In genomic region chr12:19155981-19156734, GRCh38 we compare ENCODE assay signal across 20 cellular contexts. TPM values are rescaled to one million over a fixed set of nuclear protein-coding genes. Genes with fewer than 3 reads are reported as not detected.
DNase-seq lines count a peak whose midpoint lies in the region; ATAC-seq and TF ChIP-seq lines count a peak whose summit lies in the region.
"Had no signal": no experiment of that assay in that cellular context is flagged by ENCODE, and none has a peak within 500 bp of the region (broad histone marks: within the 10 kb centered on the region; RNA-seq: fewer than 3 reads in every experiment).

No MANE protein-coding gene starts in this region.

- H3K27me3 Mint-ChIP-seq in endothelial cell (ENCODE audit: unreplicated experiment) (no peaks in the 10 kb centered on the region), progenitor cell of endocrine pancreas (no peaks in the 10 kb centered on the region)

- ATAC-seq in Right ventricle myocardium superior (ENCODE audit: poor library complexity): peak; percentile 48
- ATAC-seq in left colon: peak; percentile 45

- H3K4me1 Mint-ChIP-seq in endothelial cell (ENCODE audit: unreplicated experiment): peaks cover 10% of the 10 kb centered on the region
- peaks cover 37% of the 10 kb centered on the region for H3K4me1 Mint-ChIP-seq in progenitor cell of endocrine pancreas (ENCODE audit: low read depth)
- H3K4me1 Mint-ChIP-seq: CD14-positive monocyte had no signal

- TF ChIP-seq CTCF in endothelial cell (IDR thresholded peaks at IDR 0.05; ENCODE audit: unreplicated experiment) (no peak), progenitor cell of endocrine pancreas (IDR thresholded peaks at IDR 0.05; ENCODE audit: unreplicated experiment) (no peak)

- no peak for DNase-seq in Right ventricle myocardium superior
- DNase-seq in cardiac septum (ENCODE audit: low spot score): no peak
- DNase-seq in endothelial cell (ENCODE audit: low spot score): no peak
- no peak for DNase-seq in left colon
- DNase-seq in progenitor cell of endocrine pancreas (ENCODE audit: low spot score, unreplicated experiment): no peak
- DNase-seq in NCI-H1092 treated with DMSO at 0.1 percent for 48 hours (lab: John Stamatoyannopoulos, UW): no peak
- no peak for DNase-seq in stimulated activated naive CD4-positive, alpha-beta T cell treated with Interleukin-2 at 50 U/mL for 16 hours (lab: John Stamatoyannopoulos, UW)
- DNase-seq in NCI-H526 treated with DMSO at 0.1 percent for 48 hours (lab: John Stamatoyannopoulos, UW): no peak
- DNase-seq: 8988T; DMS79 treated with DMSO at 0.1 percent for 48 hours; Kasumi-1; MM.1S; NCI-H1092; NCI-H146; NCI-H2029 treated with DMSO at 0.1 percent for 48 hours; NCI-H2171; NCI-H446 treated with DMSO at 0.1 percent for 48 hours; NK-92 treated with Interleukin-12 subunit alpha and Interleukin-12 subunit beta, amount 100 ng/mL, for 24 hours; Peyer's patch had no signal

- H3K4me3 Mint-ChIP-seq in endothelial cell (ENCODE audit: unreplicated experiment) (peak overlapping the region; percentile 2), progenitor cell of endocrine pancreas (ENCODE audit: low read depth) (no peak overlapping the region)
- H3K4me3 Mint-ChIP-seq: CD14-positive monocyte had no signal

- intact Hi-C loops in Right ventricle myocardium superior (cut with DNase I): no loop called here
- intact Hi-C loops in cardiac septum (cut with DNase I): no loop called here
- intact Hi-C loops in left colon (cut with DNase I, micrococcal nuclease): no loop called here

- H3K36me3 Mint-ChIP-seq in endothelial cell (ENCODE audit: low read depth, unreplicated experiment) (no peaks in the 10 kb centered on the region), progenitor cell of endocrine pancreas (ENCODE audit: insufficient read depth) (peaks cover 23% of the 10 kb centered on the region)
- H3K36me3 Mint-ChIP-seq: CD14-positive monocyte had no signal

- H3K9me3 Mint-ChIP-seq in endothelial cell (ENCODE audit: unreplicated experiment) (no peaks in the 10 kb centered on the region), progenitor cell of endocrine pancreas (ENCODE audit: low read depth) (peaks cover 5% of the 10 kb centered on the region)
- H3K9me3 Mint-ChIP-seq: CD14-positive monocyte had no signal

- H3K27ac Mint-ChIP-seq in endothelial cell (ENCODE audit: unreplicated experiment) (no peak overlapping the region), progenitor cell of endocrine pancreas (peak overlapping the region; percentile 25)
- H3K27ac Mint-ChIP-seq: CD14-positive monocyte had no signal

RNA-seq across cellular contexts. Expression of gene PLEKHA5, which starts 26.6 kb away (rescaled TPM):
- total RNA-seq in Right ventricle myocardium superior (55.5 TPM), cardiac septum (65.4 TPM), endothelial cell (ENCODE audit: unreplicated experiment) (30.2 TPM), left colon (10 to 100 TPM; 33.1 to 36.8 TPM), progenitor cell of endocrine pancreas (195 and 232 TPM in 2 replicates)
